In genomic region chr5:126676195-126676624, GRCh38 we compare ENCODE assay signal across 8 cellular contexts.
DNase-seq lines count a peak whose midpoint lies in the region; ATAC-seq and TF ChIP-seq lines count a peak whose summit lies in the region.

No MANE protein-coding gene starts in this region.

- no peaks in the 10 kb centered on the region for H3K36me3 Mint-ChIP-seq in naive thymus-derived CD8-positive, alpha-beta T cell

- POLR2A ChIA-PET in naive thymus-derived CD8-positive, alpha-beta T cell (lab: Charles Lee), result interaction anchor here (1.4 kb wide), 2 partner anchors 102 kb away, joined by 4 to 11 read pairs; no protein-coding TSS in a partner anchor

- H3K27me3 Mint-ChIP-seq in naive thymus-derived CD8-positive, alpha-beta T cell, result no peaks in the 10 kb centered on the region
- peaks cover 12% of the 10 kb centered on the region for H3K27me3 Mint-ChIP-seq in stimulated activated naive CD8-positive, alpha-beta T cell treated with anti-CD3 and anti-CD28 coated beads, Interleukin-15, amount 100 ng/mL, for 72 hours

- H3K4me3 ChIP-seq in epithelial cell of esophagus (ENCODE audit: low read length), result no peak overlapping the region

- H3K9me3 Mint-ChIP-seq in naive thymus-derived CD8-positive, alpha-beta T cell, result peaks cover 0 to 3% (median 0%) of the 10 kb centered on the region in 9 donors
- peaks cover 3 to 4% of the 10 kb centered on the region in 2 donors for H3K9me3 Mint-ChIP-seq in stimulated activated naive CD8-positive, alpha-beta T cell treated with anti-CD3 and anti-CD28 coated beads, Interleukin-15, amount 100 ng/mL, for 72 hours

- no peak overlapping the region for H3K4me3 Mint-ChIP-seq in naive thymus-derived CD8-positive, alpha-beta T cell
- peak overlapping the region; percentile 14 to 16 for H3K4me3 Mint-ChIP-seq in stimulated activated naive CD8-positive, alpha-beta T cell treated with anti-CD3 and anti-CD28 coated beads, Interleukin-15, amount 100 ng/mL, for 72 hours

- DNase-seq in C1 segment of cervical spinal cord (lab: John Stamatoyannopoulos, UW) (peak in 8 of 14 donors; percentile 4 to 44 (median 14)), NOMO-1 (lab: John Stamatoyannopoulos, UW; ENCODE audit: unreplicated experiment in 2 of 2) (peak; percentile 36 to 63), epithelial cell of esophagus (ENCODE audit: low read depth) (peak; percentile 75)
- peak; percentile 30 for DNase-seq in activated CD8-positive, alpha-beta memory T cell treated with anti-CD3 and anti-CD28 coated beads, Interleukin-2, amount 50 U/mL, for 1 hour (ENCODE audit: extremely low read depth)
- peak; percentile 18 to 82 (median 64) for DNase-seq in naive thymus-derived CD8-positive, alpha-beta T cell
- peak; percentile 60 to 76 for DNase-seq in stimulated activated naive CD8-positive, alpha-beta T cell treated with anti-CD3 and anti-CD28 coated beads, Interleukin-15, amount 100 ng/mL, for 72 hours

- H3K27ac Mint-ChIP-seq in naive thymus-derived CD8-positive, alpha-beta T cell, result no peak overlapping the region
- H3K27ac Mint-ChIP-seq in stimulated activated naive CD8-positive, alpha-beta T cell treated with anti-CD3 and anti-CD28 coated beads, Interleukin-15, amount 100 ng/mL, for 72 hours, result peak overlapping the region; percentile 70 to 93

- ATAC-seq in GM19324 (IDR thresholded peaks at IDR 0.05; ENCODE audit: low FRiP score, unreplicated experiment) (peak; percentile 66), HG03442 (IDR thresholded peaks at IDR 0.05; ENCODE audit: unreplicated experiment) (peak; percentile 56)
- peak; percentile 79 to 94 for ATAC-seq in naive thymus-derived CD8-positive, alpha-beta T cell
- ATAC-seq in stimulated activated naive CD8-positive, alpha-beta T cell treated with anti-CD3 and anti-CD28 coated beads, Interleukin-15, amount 100 ng/mL, for 72 hours, result peak; percentile 80

- peaks cover 1 to 6% (median 3%) of the 10 kb centered on the region in 4 donors for H3K4me1 Mint-ChIP-seq in naive thymus-derived CD8-positive, alpha-beta T cell
- peaks cover 12% of the 10 kb centered on the region for H3K4me1 Mint-ChIP-seq in stimulated activated naive CD8-positive, alpha-beta T cell treated with anti-CD3 and anti-CD28 coated beads, Interleukin-15, amount 100 ng/mL, for 72 hours

- TF ChIP-seq CTCF in epithelial cell of esophagus (IDR thresholded peaks at IDR 0.05; ENCODE audit: insufficient read depth, low read depth, low read length, missing control alignments), result peak; percentile 84

Comparison
In these comparisons a context has a peak if more than half of its experiments do, and no peak if none do; other contexts are left out.
1. DNase-seq: peak in every context shown above with its lines; median percentile 75 in epithelial cell of esophagus; 68 in stimulated activated naive CD8-positive, alpha-beta T cell treated with anti-CD3 and anti-CD28 coated beads, Interleukin-15, amount 100 ng/mL, for 72 hours; 64 in naive thymus-derived CD8-positive, alpha-beta T cell; 50 in NOMO-1; 30 in activated CD8-positive, alpha-beta memory T cell treated with anti-CD3 and anti-CD28 coated beads, Interleukin-2, amount 50 U/mL, for 1 hour; 14 in C1 segment of cervical spinal cord.
2. H3K27ac Mint-ChIP-seq: peak in stimulated activated naive CD8-positive, alpha-beta T cell treated with anti-CD3 and anti-CD28 coated beads, Interleukin-15, amount 100 ng/mL, for 72 hours (2 of 2); none in naive thymus-derived CD8-positive, alpha-beta T cell (0 of 10).
3. H3K4me3 Mint-ChIP-seq: peak in stimulated activated naive CD8-positive, alpha-beta T cell treated with anti-CD3 and anti-CD28 coated beads, Interleukin-15, amount 100 ng/mL, for 72 hours (2 of 2); none in naive thymus-derived CD8-positive, alpha-beta T cell (0 of 10).
4. Peak in every context shown above with its lines, with median percentiles within 50 percentile points of each other: ATAC-seq.